Comparison of ENCODE assay signal across 14 cellular contexts in genomic region chr5:141695627-141696180, GRCh38. TPM values are rescaled to one million over a fixed set of nuclear protein-coding genes. Genes with fewer than 3 reads are reported as not detected.
A peak's percentile ranks its signal among the peaks of the same experiment; 100 is the strongest.
DNase-seq lines count a peak whose midpoint lies in the region; ATAC-seq and TF ChIP-seq lines count a peak whose summit lies in the region.
"Had no signal": no experiment of that assay in that cellular context is flagged by ENCODE, and none has a peak within 500 bp of the region (broad histone marks: within the 10 kb centered on the region; RNA-seq: fewer than 3 reads in every experiment).

No MANE protein-coding gene starts in this region.

- H3K79me2 ChIP-seq in GM23248 (ENCODE audit: insufficient read depth) = no peaks in the 10 kb centered on the region

- no TSS peak for BruUV-seq in A673 (replicated peaks; lab: Mats Ljungman, UMichigan)

- no peak overlapping the region for H2AFZ ChIP-seq in GM23248

- no peaks in the 10 kb centered on the region for H3K9me3 Mint-ChIP-seq in WTC11
- H3K9me3 Mint-ChIP-seq: activated CD4-positive, alpha-beta memory T cell treated with anti-CD3 and anti-CD28 coated beads for 36 hours; natural killer cell; stimulated activated memory B cell treated with anti-CD40 and anti-IgM and Interleukin-4, amounts not matched to agents 10 μg/mL and 1 μg/mL and 100 μg/mL, for 72 hours had no signal

- DNase-seq in A673 (ENCODE audit: low spot score) (peak; percentile 72), GM23248 (peak; percentile 50), RWPE2 (ENCODE audit: low spot score) (no peak), heart right ventricle (peak; percentile 55 to 58), activated gamma-delta T cell (lab: John Stamatoyannopoulos, UW) (no peak), WTC11 (ENCODE audit: low spot score) (no peak)
- DNase-seq: activated CD4-positive, alpha-beta memory T cell treated with anti-CD3 and anti-CD28 coated beads for 36 hours; natural killer cell; NCI-H1048 had no signal

- H3K4me3 Mint-ChIP-seq in WTC11 = no peak overlapping the region
- H3K4me3 Mint-ChIP-seq: activated CD4-positive, alpha-beta memory T cell treated with anti-CD3 and anti-CD28 coated beads for 36 hours; activated naive CD8-positive, alpha-beta T cell; natural killer cell; stimulated activated memory B cell treated with anti-CD40 and anti-IgM and Interleukin-4, amounts not matched to agents 10 μg/mL and 1 μg/mL and 100 μg/mL, for 72 hours had no signal

- no peaks in the 10 kb centered on the region for H4K20me1 ChIP-seq in GM23248 (ENCODE audit: insufficient read depth)
- H4K20me1 ChIP-seq: BLaER1 treated with 17β-estradiol and CSF1 and Interleukin-3, amounts not matched to agents 10 nM and 100 nM had no signal

- TF ChIP-seq CTCF in A673 (conservative IDR thresholded peaks at IDR 0.05; ENCODE audit: low read depth, low read length) = no peak
- no peak for TF ChIP-seq CTCF in RWPE2 (IDR thresholded peaks at IDR 0.05; ENCODE audit: poor library complexity, severe bottlenecking)
- TF ChIP-seq CTCF in heart right ventricle (IDR thresholded peaks at IDR 0.05) = no peak
- no peak for TF ChIP-seq CTCF in WTC11 (IDR thresholded peaks at IDR 0.05)

- in situ Hi-C loops in GM23248 (cut with MboI) = loop anchor here (25.0 kb wide), 1 partner anchor 442 kb away; no protein-coding TSS in a partner anchor

- POLR2A ChIA-PET in A673 (lab: Charles Lee; ENCODE audit: low non-redundant PET) (no interaction called here), WTC11 (lab: Charles Lee) (no interaction called here)

- peaks cover 3% of the 10 kb centered on the region; the same call in 1 of the 2 replicates for H3K27me3 Mint-ChIP-seq in WTC11 (ENCODE audit: low read depth)
- H3K27me3 Mint-ChIP-seq: activated CD4-positive, alpha-beta memory T cell treated with anti-CD3 and anti-CD28 coated beads for 36 hours had no signal

- no peaks in the 10 kb centered on the region for H3K36me3 Mint-ChIP-seq in WTC11
- H3K36me3 Mint-ChIP-seq: activated CD4-positive, alpha-beta memory T cell treated with anti-CD3 and anti-CD28 coated beads for 36 hours; activated naive CD8-positive, alpha-beta T cell; natural killer cell; stimulated activated memory B cell treated with anti-CD40 and anti-IgM and Interleukin-4, amounts not matched to agents 10 μg/mL and 1 μg/mL and 100 μg/mL, for 72 hours had no signal

- ATAC-seq in RWPE2 (ENCODE audit: low read depth) = peak; percentile 47; the same call in 2 of the 3 replicates
- ATAC-seq in heart right ventricle = peak; percentile 34 to 86 (median 69)
- ATAC-seq in GM18858 (IDR thresholded peaks at IDR 0.05; ENCODE audit: unreplicated experiment) = no peak
- ATAC-seq in GM21367 (IDR thresholded peaks at IDR 0.05; ENCODE audit: unreplicated experiment) = no peak
- no peak for ATAC-seq in WTC11
- ATAC-seq: natural killer cell; stimulated activated memory B cell treated with anti-CD40 and anti-IgM and Interleukin-4, amounts not matched to agents 10 μg/mL and 1 μg/mL and 100 μg/mL, for 72 hours had no signal

- no peaks in the 10 kb centered on the region for H3K9me2 ChIP-seq in GM23248 (ENCODE audit: insufficient read depth)

- H3K27ac ChIP-seq in A673 (ENCODE audit: low read depth, low read length, poor library complexity, severe bottlenecking) (no peak overlapping the region), GM23248 (no peak overlapping the region), RWPE2 (ENCODE audit: poor library complexity, severe bottlenecking) (peak overlapping the region; percentile 13), heart right ventricle (peak overlapping the region in 5 of 10 donors; percentile 13 to 58 (median 48))
- H3K27ac ChIP-seq: BLaER1 treated with 17β-estradiol and CSF1 and Interleukin-3, amounts not matched to agents 10 nM and 100 nM had no signal

- peaks cover 8% of the 10 kb centered on the region; the same call in 1 of the 2 replicates for H3F3A ChIP-seq in GM23248 (ENCODE audit: insufficient read depth)

- peaks cover 29% of the 10 kb centered on the region for H3K4me1 Mint-ChIP-seq in WTC11

- H3K4me1 ChIP-seq in A673 (ENCODE audit: insufficient read depth, low read length, poor library complexity, severe bottlenecking) = peaks cover 28% of the 10 kb centered on the region
- H3K4me1 ChIP-seq in GM23248 (ENCODE audit: insufficient read depth) = peaks cover 14% of the 10 kb centered on the region
- H3K4me1 ChIP-seq in RWPE2 (ENCODE audit: insufficient read depth, poor library complexity, severe bottlenecking) = peaks cover 10% of the 10 kb centered on the region
- H3K4me1 ChIP-seq in heart right ventricle = peaks cover 0 to 30% (median 20%) of the 10 kb centered on the region in 9 donors

- H3K4me2 ChIP-seq in GM23248 (ENCODE audit: unreplicated experiment) = peak overlapping the region; percentile 20
- H3K4me2 ChIP-seq: BLaER1 treated with 17β-estradiol and CSF1 and Interleukin-3, amounts not matched to agents 10 nM and 100 nM had no signal

- H3K9me3 ChIP-seq in A673 (ENCODE audit: low read depth, low read length, poor library complexity, severe bottlenecking) = no peaks in the 10 kb centered on the region
- no peaks in the 10 kb centered on the region for H3K9me3 ChIP-seq in GM23248 (ENCODE audit: low read depth)
- no peaks in the 10 kb centered on the region for H3K9me3 ChIP-seq in RWPE2 (ENCODE audit: severe bottlenecking)
- no peaks in the 10 kb centered on the region for H3K9me3 ChIP-seq in heart right ventricle
- H3K9me3 ChIP-seq: BLaER1 treated with 17β-estradiol and CSF1 and Interleukin-3, amounts not matched to agents 10 nM and 100 nM had no signal

- H3K36me3 ChIP-seq in A673 (ENCODE audit: insufficient read depth, low read length, poor library complexity, severe bottlenecking) (no peaks in the 10 kb centered on the region), GM23248 (ENCODE audit: low read depth) (no peaks in the 10 kb centered on the region), RWPE2 (ENCODE audit: low read depth) (no peaks in the 10 kb centered on the region), heart right ventricle (no peaks in the 10 kb centered on the region)
- H3K36me3 ChIP-seq: BLaER1 treated with 17β-estradiol and CSF1 and Interleukin-3, amounts not matched to agents 10 nM and 100 nM had no signal

- intact Hi-C loops in A673 (cut with micrococcal nuclease; ENCODE audit: unreplicated experiment) = no loop called here
- intact Hi-C loops in heart right ventricle (cut with DNase I) = loop anchor here in 6 of 10 donors (5.0 to 10.0 kb wide), 3 partner anchors 62 to 449 kb away; no protein-coding TSS in a partner anchor

- no peak overlapping the region for H3K4me3 ChIP-seq in A673 (ENCODE audit: low read depth, low read length, poor library complexity, severe bottlenecking)
- H3K4me3 ChIP-seq in GM23248 = no peak overlapping the region
- H3K4me3 ChIP-seq in RWPE2 (ENCODE audit: severe bottlenecking) = no peak overlapping the region
- no peak overlapping the region for H3K4me3 ChIP-seq in heart right ventricle
- H3K4me3 ChIP-seq: BLaER1 treated with 17β-estradiol and CSF1 and Interleukin-3, amounts not matched to agents 10 nM and 100 nM had no signal

- H3K27ac Mint-ChIP-seq in WTC11 = no peak overlapping the region
- H3K27ac Mint-ChIP-seq: activated CD4-positive, alpha-beta memory T cell treated with anti-CD3 and anti-CD28 coated beads for 36 hours; activated naive CD8-positive, alpha-beta T cell; natural killer cell; stimulated activated memory B cell treated with anti-CD40 and anti-IgM and Interleukin-4, amounts not matched to agents 10 μg/mL and 1 μg/mL and 100 μg/mL, for 72 hours had no signal

- no peak overlapping the region for H3K9ac ChIP-seq in GM23248
- H3K9ac ChIP-seq: BLaER1 treated with 17β-estradiol and CSF1 and Interleukin-3, amounts not matched to agents 10 nM and 100 nM had no signal

- no peaks in the 10 kb centered on the region for H3K27me3 ChIP-seq in A673 (replicated peaks; ENCODE audit: insufficient read depth, low read depth, low read length, poor library complexity)
- peaks cover 30% of the 10 kb centered on the region for H3K27me3 ChIP-seq in GM23248 (replicated peaks; ENCODE audit: insufficient read depth)
- no peaks in the 10 kb centered on the region for H3K27me3 ChIP-seq in RWPE2 (ENCODE audit: insufficient read depth, poor library complexity, severe bottlenecking)
- peaks cover 0 to 26% (median 15%) of the 10 kb centered on the region in 7 donors for H3K27me3 ChIP-seq in heart right ventricle

- CTCF ChIA-PET in A673 (lab: Charles Lee) = interaction anchor here (0.7 to 2.3 kb wide), 2 partner anchors 184 to 273 kb away, joined by 6 to 14 read pairs; partner anchors contain the start of genes PCDH1 and RNF14
- CTCF ChIA-PET in WTC11 (lab: Charles Lee) = interaction anchor here (1.1 to 8.3 kb wide), 7 partner anchors 62 to 264 kb away, joined by 3 to 136 read pairs (median 5); partner anchors contain the start of gene PCDH12

- 14 to 15% methylated on average over 10 of the region's 10 CpGs for WGBS in GM23248 (ENCODE audit: low coverage in 1 of 2, low lambda C conversion rate in 2 of 2, missing lambda C conversion rate in 2 of 2), 2 experiments
- 32 to 52% methylated on average over 10 of the region's 10 CpGs for WGBS in heart right ventricle, 2 donors

TF ChIP-seq in WTC11, 78 proteins besides CTCF, POLR2A, EP300 and RAD21 (continues in another document):
- TF ChIP-seq EMX1 (CRISPR knock-in tag; IDR thresholded peaks at IDR 0.05) (no peak), CBFB (CRISPR knock-in tag; IDR thresholded peaks at IDR 0.05; ENCODE audit: low read depth) (no peak), NFE2L1 (CRISPR knock-in tag; IDR thresholded peaks at IDR 0.05) (no peak)

RNA-seq across cellular contexts. Expression of gene ARAP3, which starts 13.7 kb away (rescaled TPM):
- total RNA-seq in A673 (2021) (4.1 and 4.6 TPM in 2 replicates), heart right ventricle (10 to 100 TPM; 10.8 to 21.9 (median 13.4) TPM), WTC11 (2021) (51.2 to 60.4 TPM (median 53.4 TPM) in 3 replicates)
- 2.2 and 3.9 TPM in 2 replicates for total RNA-seq in GM23248 (2014; rRNA removed; shearing (Covaris generic))
- polyA plus RNA-seq in GM23248 (2016; fragmentation: Nextera tagmentation; extraction: Ambion mirVana) (2.2 TPM in 2 replicates), heart right ventricle (10 to 100 TPM; 13.7 to 27.3 TPM)

RNA-seq across cellular contexts. Expression of gene FCHSD1, which starts 44.5 kb away (rescaled TPM):
- 2.3 and 3.9 TPM in 2 replicates for total RNA-seq in A673 (2021)
- total RNA-seq in GM23248 (2014; rRNA removed; shearing (Covaris generic)) = 24.4 and 32.0 TPM in 2 replicates
- 21.8 and 23.8 TPM in 2 replicates for polyA plus RNA-seq in GM23248 (2016; fragmentation: Nextera tagmentation; extraction: Ambion mirVana)
- total RNA-seq in heart right ventricle = 1 to 10 TPM; 1.2 to 6.5 (median 2.6) TPM
- 1 to 10 TPM; 2.9 to 6.8 TPM for polyA plus RNA-seq in heart right ventricle
- 43.6 to 50.3 TPM (median 44.8 TPM) in 3 replicates for total RNA-seq in WTC11 (2021)

RNA-seq across cellular contexts. Expression of gene RELL2, which starts 58.9 kb away (rescaled TPM):
- total RNA-seq in A673 (2021) (4.7 and 6.6 TPM in 2 replicates), heart right ventricle (1 to 10 TPM in 2 of 10 donors, under 1 TPM in 8; 0.33 to 1.3 (median 0.51) TPM), WTC11 (2021) (19.3 to 23.8 TPM (median 21.4 TPM) in 3 replicates)
- total RNA-seq in GM23248 (2014; rRNA removed; shearing (Covaris generic)) = 2.8 and 3.8 TPM in 2 replicates
- polyA plus RNA-seq in GM23248 (2016; fragmentation: Nextera tagmentation; extraction: Ambion mirVana) (2.1 and 2.9 TPM in 2 replicates), heart right ventricle (1 to 10 TPM; 2.6 to 3.2 TPM)

RNA-seq across cellular contexts. Expression of gene HDAC3, which starts 59.1 kb away (rescaled TPM):
- total RNA-seq in A673 (2021) = 93.1 and 109 TPM in 2 replicates
- total RNA-seq in GM23248 (2014; rRNA removed; shearing (Covaris generic)) = 43.8 and 53.2 TPM in 2 replicates
- polyA plus RNA-seq in GM23248 (2016; fragmentation: Nextera tagmentation; extraction: Ambion mirVana) = 59.0 and 62.9 TPM in 2 replicates
- 10 to 100 TPM; 30.9 to 43.0 (median 32.7) TPM for total RNA-seq in heart right ventricle
- polyA plus RNA-seq in heart right ventricle = 10 to 100 TPM; 27.7 to 38.2 TPM
- total RNA-seq in WTC11 (2021) = 84.7 to 96.2 TPM (median 94.5 TPM) in 3 replicates

Comparison
In these comparisons a context has a peak if more than half of its experiments do, and no peak if none do; other contexts are left out.
1. DNase-seq: peak in A673 (single experiment), GM23248 (single experiment) and heart right ventricle (2 of 2); none in RWPE2 (single experiment), activated gamma-delta T cell (single experiment) and WTC11 (single experiment).
2. ATAC-seq: peak in RWPE2 (single experiment) and heart right ventricle (8 of 8); none in GM18858 (single experiment), GM21367 (single experiment) and WTC11 (single experiment).